24 cellular contexts compared by ENCODE assay signal in the genomic region with DNA sequence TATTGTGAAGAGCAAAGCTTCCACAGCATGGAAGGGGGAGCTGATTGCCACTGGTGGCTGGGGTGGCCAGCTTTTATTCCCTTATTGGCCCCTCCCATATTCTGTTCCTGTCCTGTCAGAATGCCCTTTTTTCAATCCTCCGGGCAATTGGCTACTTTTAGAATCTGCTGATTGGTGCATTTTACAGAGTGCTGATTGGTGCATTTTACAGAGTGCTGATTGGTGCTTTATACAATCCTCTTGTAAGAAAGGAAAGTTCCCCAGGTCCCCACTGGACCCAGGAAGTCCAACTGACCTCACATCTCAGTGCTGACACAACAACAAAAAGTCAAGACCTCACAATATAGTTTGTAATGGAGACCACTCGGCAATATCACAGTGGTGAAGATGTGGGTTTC.
DNase-seq lines count a peak whose midpoint lies in the region; ATAC-seq, FAIRE-seq and TF ChIP-seq lines count a peak whose summit lies in the region.
"Had no signal": no experiment of that assay in that cellular context is flagged by ENCODE, and none has a peak within 500 bp of the region (broad histone marks: within the 10 kb centered on the region; RNA-seq: fewer than 3 reads in every experiment).

No MANE protein-coding gene starts in this region.

- BruUV-seq in HepG2 (replicated peaks; lab: Mats Ljungman, UMichigan): no TSS peak

- no peaks in the 10 kb centered on the region for H3K79me1 ChIP-seq in H1 (ENCODE audit: low read depth, low read length)

- H2AFZ ChIP-seq in HepG2 (ENCODE audit: low read length): no peak overlapping the region
- H2AFZ ChIP-seq in OCI-LY3 (ENCODE audit: low read depth, low read length): 0 out of 2 replicates have a peak overlapping the region, but pooled peaks have one; percentile 13
- no peak overlapping the region for H2AFZ ChIP-seq in H1 (ENCODE audit: low read length)

- FAIRE-seq in HepG2 (lab: Jason Lieb, UNC) (no peak), H1 (lab: Jason Lieb, UNC) (no peak)
- FAIRE-seq: GM12891, GM19239 had no signal

- H3K4me3 ChIP-seq in HepG2 (replicated peaks in 1 of 3; ENCODE audit: insufficient read depth in 1 of 3, low read depth in 2 of 3, low read length in 3 of 3) (no peak overlapping the region), right lobe of liver (no peak overlapping the region), OCI-LY3 (ENCODE audit: low read length) (no peak overlapping the region), H1 (ENCODE audit: extremely low read depth in 1 of 4, insufficient read depth in 2 of 4, low read depth in 3 of 4, low read length in 4 of 4) (no peak overlapping the region)
- H3K4me3 ChIP-seq: BLaER1 had no signal

- TF ChIP-seq RAD21 in HepG2 (CRISPR knock-in tag; IDR thresholded peaks at IDR 0.05) (no peak), H1 (IDR thresholded peaks at IDR 0.05 in 1 of 2, conservative IDR thresholded peaks at IDR 0.05 in 1 of 2; ENCODE audit: low read depth in 2 of 2, low read length in 2 of 2) (no peak)

- peak overlapping the region; percentile 87; the same call in 1 of the 2 replicates for H2BK12ac ChIP-seq in H1 (ENCODE audit: low read depth, low read length)

- TF ChIP-seq CTCF in HepG2 (CRISPR knock-in tag; IDR thresholded peaks at IDR 0.05): no peak
- no peak for TF ChIP-seq CTCF in right lobe of liver (IDR thresholded peaks at IDR 0.05)
- TF ChIP-seq CTCF in OCI-LY3 (IDR thresholded peaks at IDR 0.05; ENCODE audit: low read depth, low read length): no peak
- no peak for TF ChIP-seq CTCF in H1 (IDR thresholded peaks at IDR 0.05; ENCODE audit: control extremely low read depth in 1 of 3, insufficient read depth in 1 of 3, low read depth in 1 of 3, low read length in 3 of 3)
- no peak for TF ChIP-seq CTCF in GM10266 (IDR thresholded peaks at IDR 0.05; ENCODE audit: control insufficient read depth, insufficient read depth, low read depth, missing control alignments)

- H3K36me3 ChIP-seq in HepG2 (replicated peaks in 1 of 2; ENCODE audit: control insufficient read depth in 1 of 2, insufficient read depth in 2 of 2, low read length in 2 of 2): no peaks in the 10 kb centered on the region
- no peaks in the 10 kb centered on the region for H3K36me3 ChIP-seq in right lobe of liver
- H3K36me3 ChIP-seq in OCI-LY3 (replicated peaks; ENCODE audit: low read depth, low read length): no peaks in the 10 kb centered on the region
- H3K36me3 ChIP-seq in H1 (ENCODE audit: control insufficient read depth in 2 of 4, insufficient read depth in 4 of 4, low read length in 3 of 4): peaks cover 0 to 2% (median 0%) of the 10 kb centered on the region in 4 experiments; a peak in 1 of 8 replicates
- H3K36me3 ChIP-seq: BE2C, BLaER1 had no signal

- H3K27ac ChIP-seq in HepG2 (ENCODE audit: extremely low read length, insufficient read depth, low read length): no peak overlapping the region
- no peak overlapping the region for H3K27ac ChIP-seq in right lobe of liver
- H3K27ac ChIP-seq in OCI-LY3 (ENCODE audit: low read length): no peak overlapping the region
- no peak overlapping the region for H3K27ac ChIP-seq in H1 (ENCODE audit: low read depth, low read length)
- H3K27ac ChIP-seq: 22Rv1, BLaER1 had no signal

- H3K9ac ChIP-seq in HepG2 (ENCODE audit: insufficient read depth, low read depth, low read length) (no peak overlapping the region), OCI-LY3 (ENCODE audit: low read length) (no peak overlapping the region), H1 (replicated peaks in 1 of 4; ENCODE audit: extremely low read depth in 1 of 4, low read depth in 3 of 4, low read length in 3 of 4) (no peak overlapping the region)
- H3K9ac ChIP-seq: BLaER1 had no signal

- H4K5ac ChIP-seq in H1 (ENCODE audit: insufficient read length, low read depth, low read length): no peak overlapping the region

- H3K79me2 ChIP-seq in HepG2 (ENCODE audit: insufficient read depth, low read length) (no peaks in the 10 kb centered on the region), OCI-LY3 (ENCODE audit: low read length) (no peaks in the 10 kb centered on the region), H1 (ENCODE audit: control insufficient read depth in 1 of 2, insufficient read depth in 2 of 2, low read length in 2 of 2) (no peaks in the 10 kb centered on the region)

- DNase-seq in HepG2 (ENCODE audit: low spot score): no peak
- DNase-seq in right lobe of liver: no peak
- no peak for DNase-seq in H1 (ENCODE audit: low read depth in 1 of 2, low spot score in 2 of 2)
- no peak for DNase-seq in NCI-H82 (lab: John Stamatoyannopoulos, UW)
- no peak for DNase-seq in GM10266 (ENCODE audit: extremely low spot score)
- DNase-seq: ACHN; BE2C; C1 segment of cervical spinal cord; CD4-positive, alpha-beta memory T cell; CD4-positive, CD25-positive, alpha-beta regulatory T cell; CD8-positive, alpha-beta memory T cell; COR-L47; DMS 273 treated with DMSO at 0.1 percent for 48 hours; DMS153; DMS53; DMS79; DND-41; EL; GDM1 had no signal

- H3K18ac ChIP-seq in H1 (ENCODE audit: extremely low read depth, low read length): no peak overlapping the region

- no peak overlapping the region for H2AK5ac ChIP-seq in H1 (ENCODE audit: low read depth, low read length)

- H2BK15ac ChIP-seq in H1 (ENCODE audit: low read length): no peak overlapping the region

- H3K9me3 ChIP-seq in HepG2 (ENCODE audit: low read length) (no peaks in the 10 kb centered on the region), right lobe of liver (no peaks in the 10 kb centered on the region), OCI-LY3 (ENCODE audit: insufficient read depth, low read length) (peaks cover 14% of the 10 kb centered on the region), H1 (ENCODE audit: insufficient read depth in 2 of 2, low read depth in 1 of 2, low read length in 1 of 2) (peaks cover 0 to 10% of the 10 kb centered on the region in 2 experiments; a peak in 2 of 4 replicates)
- H3K9me3 ChIP-seq: BE2C had no signal

- no peak overlapping the region for H2BK20ac ChIP-seq in H1 (ENCODE audit: low read length)

- H3K23ac ChIP-seq in H1 (ENCODE audit: insufficient read length): no peak overlapping the region

- CTCF ChIA-PET in HepG2 (lab: Yijun Ruan, JAX; ENCODE audit: low intra/inter-chr PET ratio, low total read pairs): no interaction called here
- CTCF ChIA-PET in H1 (lab: Charles Lee; ENCODE audit: partially characterized antibody): no interaction called here

- in situ Hi-C loops in HepG2 (cut with HindIII; ENCODE audit: extremely low pct_ligation_motif_present, low pct_unique_long_range_greater_than_20kb): no loop called here

- H4K20me1 ChIP-seq in HepG2 (ENCODE audit: insufficient read depth, low read length) (no peaks in the 10 kb centered on the region), OCI-LY3 (ENCODE audit: insufficient read depth, low read length) (no peaks in the 10 kb centered on the region), H1 (replicated peaks in 1 of 2; ENCODE audit: control insufficient read depth in 1 of 2, insufficient read depth in 2 of 2, low read length in 2 of 2) (no peaks in the 10 kb centered on the region)
- H4K20me1 ChIP-seq: BLaER1 had no signal

- no peak overlapping the region for H3K4ac ChIP-seq in H1 (replicated peaks; ENCODE audit: insufficient read length, low read depth, low read length)

- no peak overlapping the region for H2BK120ac ChIP-seq in H1 (replicated peaks; ENCODE audit: low read depth, low read length)

- H3K14ac ChIP-seq in H1 (ENCODE audit: insufficient read length): no peak overlapping the region

- no peak overlapping the region for H4K91ac ChIP-seq in H1 (replicated peaks; ENCODE audit: insufficient read length, low read length)

- intact Hi-C loops in HepG2 (cut with micrococcal nuclease; ENCODE audit: unreplicated experiment): no loop called here
- intact Hi-C loops in right lobe of liver (cut with DNase I): no loop called here

- H3K4me2 ChIP-seq in HepG2 (ENCODE audit: low read depth, low read length) (no peak overlapping the region), OCI-LY3 (ENCODE audit: low read length) (no peak overlapping the region), H1 (ENCODE audit: insufficient read depth in 1 of 2, low read depth in 2 of 2, low read length in 2 of 2) (no peak overlapping the region)
- H3K4me2 ChIP-seq: BLaER1 had no signal

- H3K4me1 ChIP-seq in HepG2 (ENCODE audit: insufficient read depth, low read length) (no peaks in the 10 kb centered on the region), right lobe of liver (no peaks in the 10 kb centered on the region), OCI-LY3 (ENCODE audit: low read length) (no peaks in the 10 kb centered on the region), H1 (replicated peaks in 1 of 4; ENCODE audit: control insufficient read depth in 3 of 4, insufficient read depth in 4 of 4, low read length in 3 of 4) (no peaks in the 10 kb centered on the region)
- H3K4me1 ChIP-seq: BE2C, BLaER1 had no signal

- no peaks in the 10 kb centered on the region for H3K23me2 ChIP-seq in H1 (ENCODE audit: low read depth, low read length)

- H2BK5ac ChIP-seq in H1 (ENCODE audit: low read depth, low read length): no peak overlapping the region

- H3K27me3 ChIP-seq in HepG2 (ENCODE audit: control insufficient read depth in 1 of 2, insufficient read depth in 2 of 2, low read length in 2 of 2): no peaks in the 10 kb centered on the region
- H3K27me3 ChIP-seq in right lobe of liver: no peaks in the 10 kb centered on the region
- no peaks in the 10 kb centered on the region for H3K27me3 ChIP-seq in OCI-LY3 (ENCODE audit: low read depth, low read length)
- no peaks in the 10 kb centered on the region for H3K27me3 ChIP-seq in H1 (replicated peaks in 1 of 4; ENCODE audit: control insufficient read depth in 3 of 4, extremely low read depth in 1 of 4, insufficient read depth in 3 of 4, low read length in 3 of 4)
- H3K27me3 ChIP-seq: BE2C, BLaER1 had no signal

- 19% methylated on average over 2 of the region's 2 CpGs for WGBS in HepG2 (ENCODE audit: low lambda C conversion rate)
- 59% methylated on average over 2 of the region's 2 CpGs for WGBS in right lobe of liver (ENCODE audit: insufficient coverage, low coverage, low lambda C conversion rate, missing lambda C conversion rate)
- 88% methylated on average over 2 of the region's 2 CpGs; no CpG with 5 or more reads in 1 of the 2 experiments for WGBS in H1 (ENCODE audit: extremely low coverage in 1 of 2, insufficient coverage in 1 of 2, insufficient read length in 1 of 2, insufficient replicate concordance in 2 of 2, low coverage in 1 of 2, low lambda C conversion rate in 2 of 2, missing lambda C conversion rate in 1 of 2), 2 experiments

- TF ChIP-seq EP300 in HepG2 (IDR thresholded peaks at IDR 0.05; ENCODE audit: low read depth in 2 of 2, low read length in 2 of 2): no peak
- TF ChIP-seq EP300 in HepG2 (CRISPR knock-in tag; IDR thresholded peaks at IDR 0.05; ENCODE audit: borderline replicate concordance): no peak
- TF ChIP-seq EP300 in H1 (IDR thresholded peaks at IDR 0.05; ENCODE audit: borderline replicate concordance in 1 of 2, low read depth in 2 of 2, low read length in 2 of 2): no peak

- ATAC-seq in HepG2: no peak
- ATAC-seq in right lobe of liver: no peak

- TF ChIP-seq POLR2A in HepG2 (IDR thresholded peaks at IDR 0.05; ENCODE audit: insufficient read depth in 1 of 2, low read depth in 2 of 2, low read length in 2 of 2) (no peak), right lobe of liver (IDR thresholded peaks at IDR 0.05) (no peak), H1 (IDR thresholded peaks at IDR 0.05; ENCODE audit: control extremely low read depth in 1 of 2, low read depth in 2 of 2, low read length in 2 of 2) (no peak)

- POLR2A ChIA-PET in HepG2 (lab: Yijun Ruan, JAX) (no interaction called here), H1 (lab: Charles Lee; ENCODE audit: partially characterized antibody) (no interaction called here)

- H3K56ac ChIP-seq in H1 (replicated peaks; ENCODE audit: insufficient read length, low read depth, low read length): no peak overlapping the region

- H4K8ac ChIP-seq in H1 (ENCODE audit: extremely low read depth, insufficient read depth, low read length): no peak overlapping the region

Comparison
In these comparisons a context has a peak if more than half of its experiments do, and no peak if none do; other contexts are left out.
1. Of the 41 proteins assayed by ChIP-seq in both HepG2 and H1: peak only in HepG2: MAFK; only in H1: none; in both: none; in neither: 40.